Comparison of ENCODE assay signal across 8 cellular contexts in genomic region chr6:15663057-15663638, GRCh38. TPM values are rescaled to one million over a fixed set of nuclear protein-coding genes. Genes with fewer than 3 reads are reported as not detected.
A peak's percentile ranks its signal among the peaks of the same experiment; 100 is the strongest.
DNase-seq lines count a peak whose midpoint lies in the region; ATAC-seq and TF ChIP-seq lines count a peak whose summit lies in the region.

No MANE protein-coding gene starts in this region.

- no peak overlapping the region for H4K91ac ChIP-seq in IMR-90 (ENCODE audit: insufficient read depth, low read depth, low read length)

- TF ChIP-seq RAD21 in IMR-90 (IDR thresholded peaks at IDR 0.05; ENCODE audit: low read length), result no peak

- peaks cover 20% of the 10 kb centered on the region for H3K4me1 Mint-ChIP-seq in activated CD4-positive, alpha-beta T cell treated with anti-CD3 and anti-CD28 coated beads, Interleukin-2, amount 10 ng/mL, durations not matched to agents 24 days and 14 days
- peaks cover 31% of the 10 kb centered on the region for H3K4me1 Mint-ChIP-seq in activated CD4-positive, alpha-beta memory T cell treated with anti-CD3 and anti-CD28 coated beads for 36 hours (ENCODE audit: low read depth)

- no peaks in the 10 kb centered on the region for H3K9me1 ChIP-seq in IMR-90 (ENCODE audit: insufficient read depth, low read length)

- peaks cover 6% of the 10 kb centered on the region for H3K9me3 Mint-ChIP-seq in activated CD4-positive, alpha-beta T cell treated with anti-CD3 and anti-CD28 coated beads, Interleukin-2, amount 10 ng/mL, durations not matched to agents 24 days and 14 days
- no peaks in the 10 kb centered on the region for H3K9me3 Mint-ChIP-seq in activated CD4-positive, alpha-beta memory T cell treated with anti-CD3 and anti-CD28 coated beads for 36 hours

- peak overlapping the region; percentile 40; the same call in 1 of the 2 replicates for H3K18ac ChIP-seq in IMR-90 (ENCODE audit: low read depth, low read length)

- H2BK15ac ChIP-seq in IMR-90 (ENCODE audit: low read depth, low read length), result no peak overlapping the region

- no peaks in the 10 kb centered on the region for H3K9me3 ChIP-seq in IMR-90 (ENCODE audit: control insufficient read depth, insufficient read depth, low read length)

- peak overlapping the region; percentile 95 for H3K4me2 ChIP-seq in IMR-90 (ENCODE audit: low read depth, low read length)

- POLR2A ChIA-PET in IMR-90 (lab: Charles Lee; ENCODE audit: unreplicated experiment), result interaction anchor here (0.5 kb wide), 1 partner anchor 242 kb away, joined by 3 read pairs; no protein-coding TSS in a partner anchor
- POLR2A ChIA-PET in activated CD4-positive, alpha-beta memory T cell treated with anti-CD3 and anti-CD28 coated beads for 36 hours (lab: Charles Lee), result interaction anchor here (0.5 to 0.8 kb wide), 2 partner anchors 11 to 640 kb away, joined by 3 to 4 read pairs; no protein-coding TSS in a partner anchor

- dilution Hi-C loops in IMR-90 (cut with HindIII; ENCODE audit: low sequenced_read_pairs, unreplicated experiment), result no loop called here

- no peaks in the 10 kb centered on the region for H3K36me3 ChIP-seq in IMR-90 (ENCODE audit: control insufficient read depth, insufficient read depth, low read length)
- no peaks in the 10 kb centered on the region for H3K36me3 ChIP-seq in rectal smooth muscle tissue (ENCODE audit: control insufficient read depth, insufficient read depth, low read length)

- H3K27me3 ChIP-seq in IMR-90 (ENCODE audit: control insufficient read depth, insufficient read depth, low read length) (peaks cover 9% of the 10 kb centered on the region), rectal smooth muscle tissue (ENCODE audit: control insufficient read depth, insufficient read depth, low read length) (no peaks in the 10 kb centered on the region)

- CTCF ChIA-PET in IMR-90 (lab: Yijun Ruan, JAX), result interaction anchor here (0.6 to 0.7 kb wide), 4 partner anchors 10 to 1477 kb away, joined by 3 to 5 read pairs (median 4); no protein-coding TSS in a partner anchor
- CTCF ChIA-PET in activated CD4-positive, alpha-beta memory T cell treated with anti-CD3 and anti-CD28 coated beads for 36 hours (lab: Charles Lee), result interaction anchor here (0.7 to 1.7 kb wide), 2 partner anchors 28 to 544 kb away, joined by 4 read pairs; no protein-coding TSS in a partner anchor

- no peak overlapping the region for H3K23ac ChIP-seq in IMR-90 (ENCODE audit: low read depth, low read length)

- H2AK9ac ChIP-seq in IMR-90 (replicated peaks; ENCODE audit: low read depth, low read length, poor library complexity), result no peak overlapping the region

- H2BK120ac ChIP-seq in IMR-90 (ENCODE audit: low read depth, low read length), result no peak overlapping the region

- intact Hi-C loops in activated CD4-positive, alpha-beta T cell treated with anti-CD3 and anti-CD28 coated beads, Interleukin-2, amount 10 ng/mL, durations not matched to agents 24 days and 14 days (cut with micrococcal nuclease), result no loop called here
- intact Hi-C loops in IMR-90 (cut with micrococcal nuclease), result no loop called here
- intact Hi-C loops in activated CD4-positive, alpha-beta memory T cell treated with anti-CD3 and anti-CD28 coated beads for 36 hours (cut with micrococcal nuclease), result no loop called here

- peak overlapping the region; percentile 94 for H2AFZ ChIP-seq in IMR-90 (replicated peaks; ENCODE audit: low read length, poor library complexity)

- BruUV-seq in IMR-90 (replicated peaks; lab: Mats Ljungman, UMichigan), result no TSS peak

- peaks cover 9% of the 10 kb centered on the region for H3K36me3 Mint-ChIP-seq in activated CD4-positive, alpha-beta T cell treated with anti-CD3 and anti-CD28 coated beads, Interleukin-2, amount 10 ng/mL, durations not matched to agents 24 days and 14 days (ENCODE audit: low read depth)
- H3K36me3 Mint-ChIP-seq in activated CD4-positive, alpha-beta memory T cell treated with anti-CD3 and anti-CD28 coated beads for 36 hours, result peaks cover 4% of the 10 kb centered on the region

- no peak overlapping the region for H3K56ac ChIP-seq in IMR-90 (ENCODE audit: extremely low read depth, insufficient read depth, low read length)

- H3K4ac ChIP-seq in IMR-90 (ENCODE audit: low read depth, low read length), result no peak overlapping the region

- H3K9ac ChIP-seq in IMR-90 (ENCODE audit: low read depth, low read length), result no peak overlapping the region; the same call in 1 of the 2 replicates
- no peak overlapping the region for H3K9ac ChIP-seq in rectal smooth muscle tissue (ENCODE audit: low read length)

- H3K27ac ChIP-seq in IMR-90 (ENCODE audit: insufficient read depth, low read length), result no peak overlapping the region
- H3K27ac ChIP-seq in rectal smooth muscle tissue (ENCODE audit: low read depth, low read length), result no peak overlapping the region

- ATAC-seq in IMR-90 (ENCODE audit: low read depth) (no peak), GM19452 (IDR thresholded peaks at IDR 0.05; ENCODE audit: unreplicated experiment) (no peak)

- H4K5ac ChIP-seq in IMR-90 (ENCODE audit: low read depth, low read length), result peak overlapping the region; percentile 85; the same call in 1 of the 2 replicates

- H3K4me3 ChIP-seq in IMR-90 (ENCODE audit: insufficient read depth, low read depth, low read length) (peak overlapping the region; percentile 93), rectal smooth muscle tissue (ENCODE audit: low read length) (peak overlapping the region; percentile 66)

- H3K14ac ChIP-seq in IMR-90 (replicated peaks; ENCODE audit: low read depth, low read length), result no peak overlapping the region

- peak overlapping the region; percentile 82 for H3K4me3 Mint-ChIP-seq in activated CD4-positive, alpha-beta T cell treated with anti-CD3 and anti-CD28 coated beads, Interleukin-2, amount 10 ng/mL, durations not matched to agents 24 days and 14 days
- peak overlapping the region; percentile 80 for H3K4me3 Mint-ChIP-seq in activated CD4-positive, alpha-beta memory T cell treated with anti-CD3 and anti-CD28 coated beads for 36 hours

- 26% methylated on average over 3 of the region's 25 CpGs; no CpG with 5 or more reads in 1 of the 2 experiments for WGBS in IMR-90 (ENCODE audit: extremely low coverage in 2 of 2, insufficient read length in 1 of 2), 2 experiments

- TF ChIP-seq POLR2A in IMR-90 (IDR thresholded peaks at IDR 0.05; ENCODE audit: low read depth, low read length), result no peak

- no peak for TF ChIP-seq CTCF in IMR-90 (conservative IDR thresholded peaks at IDR 0.05; ENCODE audit: low read depth, low read length)

- no peak overlapping the region for H2BK5ac ChIP-seq in IMR-90 (ENCODE audit: low read depth, low read length, poor library complexity, severe bottlenecking)

- peaks cover 15% of the 10 kb centered on the region for H3K27me3 Mint-ChIP-seq in activated CD4-positive, alpha-beta T cell treated with anti-CD3 and anti-CD28 coated beads, Interleukin-2, amount 10 ng/mL, durations not matched to agents 24 days and 14 days
- peaks cover 7% of the 10 kb centered on the region for H3K27me3 Mint-ChIP-seq in activated CD4-positive, alpha-beta memory T cell treated with anti-CD3 and anti-CD28 coated beads for 36 hours

- peak overlapping the region; percentile 79 for H3K27ac Mint-ChIP-seq in activated CD4-positive, alpha-beta T cell treated with anti-CD3 and anti-CD28 coated beads, Interleukin-2, amount 10 ng/mL, durations not matched to agents 24 days and 14 days
- peak overlapping the region; percentile 33 for H3K27ac Mint-ChIP-seq in activated CD4-positive, alpha-beta memory T cell treated with anti-CD3 and anti-CD28 coated beads for 36 hours

- no peak overlapping the region for H2AK5ac ChIP-seq in IMR-90 (ENCODE audit: low read depth, low read length)

- DNase-seq in activated CD4-positive, alpha-beta T cell treated with anti-CD3 and anti-CD28 coated beads, Interleukin-2, amount 10 ng/mL, durations not matched to agents 24 days and 14 days, result no peak
- no peak for DNase-seq in activated CD4-positive, alpha-beta T cell treated with anti-CD3 and anti-CD28 coated beads, Interleukin-2, amount 50 U/mL, for 4 hours
- peak; percentile 57 for DNase-seq in IMR-90
- DNase-seq in activated CD4-positive, alpha-beta memory T cell treated with anti-CD3 and anti-CD28 coated beads for 36 hours, result no peak
- DNase-seq in germinal center (ENCODE audit: low spot score), result peak; percentile 94
- DNase-seq in NCI-H1436 (lab: John Stamatoyannopoulos, UW), result no peak

- H4K20me1 ChIP-seq in IMR-90 (ENCODE audit: insufficient read depth, low read length), result no peaks in the 10 kb centered on the region

- in situ Hi-C loops in IMR-90 (cut with MboI; ENCODE audit: low sequenced_read_pairs), result no loop called here

- peaks cover 14 to 19% of the 10 kb centered on the region in 2 experiments; a peak in 3 of 4 replicates for H3K79me1 ChIP-seq in IMR-90 (ENCODE audit: low read depth in 1 of 2, low read length in 2 of 2)

- H2BK20ac ChIP-seq in IMR-90 (ENCODE audit: low read depth, low read length), result no peak overlapping the region

- H4K8ac ChIP-seq in IMR-90 (ENCODE audit: low read depth in 2 of 2, low read length in 2 of 2), result peak overlapping the region in 1 of 2 experiments; percentile 64; a peak in 2 of 4 replicates

- H3K4me1 ChIP-seq in IMR-90 (ENCODE audit: control insufficient read depth, insufficient read depth, low read length), result peaks cover 2% of the 10 kb centered on the region; the same call in 1 of the 2 replicates
- peaks cover 8% of the 10 kb centered on the region for H3K4me1 ChIP-seq in rectal smooth muscle tissue (ENCODE audit: control insufficient read depth, insufficient read depth, low read length)

TF ChIP-seq in IMR-90, 13 proteins besides CTCF, POLR2A, EP300 and RAD21:
- no peak for TF ChIP-seq CEBPB (IDR thresholded peaks at IDR 0.05; ENCODE audit: low read depth, low read length)

RNA-seq across cellular contexts. Expression of gene DTNBP1, which starts 0.3 kb away (rescaled TPM):
- 15.1 and 17.3 TPM in 2 replicates for total RNA-seq in activated CD4-positive, alpha-beta T cell treated with anti-CD3 and anti-CD28 coated beads, Interleukin-2, amount 10 ng/mL, durations not matched to agents 24 days and 14 days
- total RNA-seq in IMR-90 (2012; rRNA removed), result 4.7 and 4.8 TPM in 2 replicates
- 15.8 and 18.7 TPM in 2 replicates for polyA plus RNA-seq in IMR-90 (2012; rRNA removed)
- 12.7 and 16.6 TPM in 2 replicates for polyA plus RNA-seq in IMR-90 (2012; cell fraction: cytosol; rRNA removed)
- polyA plus RNA-seq in IMR-90 (2012; cell fraction: nucleus; rRNA removed; ENCODE audit: low replicate concordance), result 7.9 and 10.7 TPM in 2 replicates
- total RNA-seq in activated CD4-positive, alpha-beta memory T cell treated with anti-CD3 and anti-CD28 coated beads for 36 hours, result 10 to 100 TPM; 22.9 to 24.3 TPM

Comparison
In these comparisons a context has a peak if more than half of its experiments do, and no peak if none do; other contexts are left out.
1. DNase-seq: peak in IMR-90 (single experiment) and germinal center (single experiment); none in activated CD4-positive, alpha-beta T cell treated with anti-CD3 and anti-CD28 coated beads, Interleukin-2, amount 10 ng/mL, durations not matched to agents 24 days and 14 days (single experiment), activated CD4-positive, alpha-beta T cell treated with anti-CD3 and anti-CD28 coated beads, Interleukin-2, amount 50 U/mL, for 4 hours (0 of 2), activated CD4-positive, alpha-beta memory T cell treated with anti-CD3 and anti-CD28 coated beads for 36 hours (single experiment) and NCI-H1436 (single experiment).